In the genomic region with DNA sequence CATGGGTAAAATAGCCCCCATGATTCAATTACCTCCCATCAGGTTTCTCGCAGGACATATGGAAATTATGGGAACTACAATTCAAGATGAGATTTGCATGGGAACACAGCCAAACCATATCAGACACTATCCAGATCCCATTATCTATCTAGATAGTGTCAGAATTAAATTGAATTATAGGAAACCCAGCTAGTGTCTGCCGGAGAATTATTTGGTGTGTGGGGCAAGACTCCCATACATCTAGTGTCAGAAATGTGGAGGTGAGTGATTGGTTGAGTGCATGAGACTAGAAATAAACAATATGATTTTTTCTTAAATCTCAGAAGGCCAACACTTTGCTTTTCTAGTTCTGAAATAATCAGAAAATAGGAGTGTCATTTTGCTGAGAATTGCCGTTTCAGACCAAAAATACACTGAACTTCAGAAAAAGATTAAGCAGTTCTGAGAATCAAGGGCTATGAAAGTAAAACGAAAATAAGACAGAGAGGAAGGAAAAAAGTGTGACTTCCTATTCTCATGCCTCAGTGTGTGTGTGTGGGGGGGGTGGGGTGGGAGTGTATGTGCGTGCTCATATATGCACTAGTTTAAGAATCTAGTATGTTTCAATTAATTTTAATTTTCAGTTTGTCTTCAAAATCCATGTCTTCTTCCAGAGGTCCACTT, we compare ENCODE assay signal across 10 cellular contexts.
DNase-seq lines count a peak whose midpoint lies in the region; ATAC-seq lines count a peak whose summit lies in the region.
"Had no signal": no experiment of that assay in that cellular context is flagged by ENCODE, and none has a peak within 500 bp of the region (broad histone marks: within the 10 kb centered on the region; RNA-seq: fewer than 3 reads in every experiment).

No MANE protein-coding gene starts in this region.

- no peaks in the 10 kb centered on the region for H3K9me3 ChIP-seq in effector memory CD4-positive, alpha-beta T cell (ENCODE audit: control insufficient read depth, low read length)

- ATAC-seq in GM18499 (IDR thresholded peaks at IDR 0.05; ENCODE audit: insufficient read depth, unreplicated experiment) (peak; percentile 39), GM19452 (IDR thresholded peaks at IDR 0.05; ENCODE audit: unreplicated experiment) (peak; percentile 60), HG03378 (IDR thresholded peaks at IDR 0.05; ENCODE audit: unreplicated experiment) (peak; percentile 47), HG02970 (IDR thresholded peaks at IDR 0.05; ENCODE audit: low FRiP score, unreplicated experiment) (no peak), HG02763 (IDR thresholded peaks at IDR 0.05; ENCODE audit: unreplicated experiment) (no peak)
- ATAC-seq: Right ventricle myocardium inferior had no signal

- DNase-seq in effector memory CD4-positive, alpha-beta T cell: no peak
- no peak for DNase-seq in NCI-H748 treated with DMSO at 0.1 percent for 48 hours (lab: John Stamatoyannopoulos, UW)
- DNase-seq in NK-92 treated with Interleukin-12 subunit alpha and Interleukin-12 subunit beta, amount 100 ng/mL, for 24 hours (lab: John Stamatoyannopoulos, UW): no peak
- DNase-seq: effector CD8-positive, alpha-beta T cell had no signal

- no peaks in the 10 kb centered on the region for H3K27me3 ChIP-seq in effector memory CD4-positive, alpha-beta T cell (replicated peaks; ENCODE audit: control insufficient read depth, insufficient read depth, low read length, poor library complexity, severe bottlenecking)

- H3K36me3 ChIP-seq in effector memory CD4-positive, alpha-beta T cell (ENCODE audit: control insufficient read depth, insufficient read depth, low read length): no peaks in the 10 kb centered on the region

- peak overlapping the region; percentile 48 for H3K27ac ChIP-seq in effector memory CD4-positive, alpha-beta T cell (ENCODE audit: insufficient read depth, low read length, poor library complexity, severe bottlenecking)

- H3K4me1 ChIP-seq in effector memory CD4-positive, alpha-beta T cell (ENCODE audit: control insufficient read depth, insufficient read depth, low read length, poor library complexity, severe bottlenecking): peaks cover 20% of the 10 kb centered on the region

- peak overlapping the region; percentile 28 for H3K4me3 ChIP-seq in effector memory CD4-positive, alpha-beta T cell (ENCODE audit: insufficient read depth, low read depth, low read length, poor library complexity, severe bottlenecking)

Comparison
In these comparisons a context has a peak if more than half of its experiments do, and no peak if none do; other contexts are left out.
1. ATAC-seq: peak in GM18499 (single experiment), GM19452 (single experiment) and HG03378 (single experiment); none in HG02970 (single experiment) and HG02763 (single experiment).